Comparison of ENCODE assay signal across 19 cellular contexts in the genomic region with DNA sequence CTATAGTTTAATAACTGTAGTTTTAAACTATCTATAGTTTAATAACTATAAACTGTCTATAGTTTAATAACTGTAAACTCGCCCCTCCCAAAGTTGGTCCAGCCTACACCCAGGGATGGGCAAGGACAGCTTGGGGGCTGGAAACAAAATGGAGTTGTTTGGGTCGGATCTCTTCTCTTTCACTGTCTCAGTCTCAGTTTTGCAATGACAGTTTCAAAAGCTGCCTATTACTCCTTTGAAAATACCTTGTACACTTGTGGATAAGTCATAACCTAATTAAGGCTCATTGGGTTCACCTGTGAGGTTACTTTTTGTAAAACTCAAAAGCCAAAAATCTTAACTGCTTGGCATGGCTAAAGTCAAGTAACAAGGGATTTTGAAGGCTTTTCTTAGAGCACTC. TPM values are rescaled to one million over a fixed set of nuclear protein-coding genes. Genes with fewer than 3 reads are reported as not detected.
"Had no signal": no experiment of that assay in that cellular context is flagged by ENCODE, and none has a peak within 500 bp of the region (broad histone marks: within the 10 kb centered on the region; RNA-seq: fewer than 3 reads in every experiment).

No MANE protein-coding gene starts in this region.

- H3K27ac Mint-ChIP-seq: activated CD4-positive, alpha-beta memory T cell treated with anti-CD3 and anti-CD28 coated beads for 36 hours; activated CD4-positive, alpha-beta T cell treated with anti-CD3 and anti-CD28 coated beads, Interleukin-2, amount 10 ng/mL, durations not matched to agents 24 days and 14 days; activated naive CD4-positive, alpha-beta T cell treated with anti-CD3 and anti-CD28 coated beads, Interleukin-2, amount 50 U/mL, for 24 hours; activated naive CD8-positive, alpha-beta T cell treated with anti-CD3 and anti-CD28 coated beads, Interleukin-2, amount 50 U/mL, for 24 hours; T-helper 1 cell treated with Interleukin-12 subunit alpha and Interleukin-12 subunit beta and Interleukin-4 antibody, amounts not matched to agents 30 μg/mL and 1 μg/mL, for 36 hours had no signal

- H3K4me3 Mint-ChIP-seq: activated CD4-positive, alpha-beta memory T cell treated with anti-CD3 and anti-CD28 coated beads for 36 hours; activated CD4-positive, alpha-beta T cell treated with anti-CD3 and anti-CD28 coated beads, Interleukin-2, amount 10 ng/mL, durations not matched to agents 24 days and 14 days; activated naive CD4-positive, alpha-beta T cell treated with anti-CD3 and anti-CD28 coated beads, Interleukin-2, amount 50 U/mL, for 24 hours; activated naive CD8-positive, alpha-beta T cell treated with anti-CD3 and anti-CD28 coated beads, Interleukin-2, amount 50 U/mL, for 24 hours; activated T-cell treated with anti-CD3 and anti-CD28 coated beads, Interleukin-2, amount 50 U/mL, for 4 hours; T-helper 1 cell treated with Interleukin-12 subunit alpha and Interleukin-12 subunit beta and Interleukin-4 antibody, amounts not matched to agents 30 μg/mL and 1 μg/mL, for 36 hours had no signal

- DNase-seq: activated CD4-positive, alpha-beta memory T cell treated with anti-CD3 and anti-CD28 coated beads for 36 hours; activated CD4-positive, alpha-beta T cell treated with anti-CD3 and anti-CD28 coated beads, Interleukin-2, amount 10 ng/mL, durations not matched to agents 24 days and 14 days; activated CD4-positive, CD25-positive, alpha-beta regulatory T cell treated with anti-CD3 and anti-CD28 coated beads, Interleukin-2, amount 50 U/mL, for 72 hours; activated CD8-positive, alpha-beta memory T cell treated with anti-CD3 and anti-CD28 coated beads for 24 hours; activated naive CD8-positive, alpha-beta T cell treated with anti-CD3 and anti-CD28 coated beads, Interleukin-2, amount 50 U/mL, for 24 hours; activated T-cell treated with anti-CD3 and anti-CD28 coated beads, Interleukin-2, amount 50 U/mL, for 4 hours; brain microvascular endothelial cell; MM.1S; NCI-H1048; NCI-H1930; NCI-H345; NCI-H510A; NCI-H526 treated with DMSO at 0.1 percent for 48 hours; PC-9; SHP77 treated with DMSO at 0.1 percent for 48 hours had no signal

- H3K27me3 Mint-ChIP-seq: activated CD4-positive, alpha-beta memory T cell treated with anti-CD3 and anti-CD28 coated beads for 36 hours; activated naive CD4-positive, alpha-beta T cell treated with anti-CD3 and anti-CD28 coated beads, Interleukin-2, amount 50 U/mL, for 24 hours; activated naive CD8-positive, alpha-beta T cell treated with anti-CD3 and anti-CD28 coated beads, Interleukin-2, amount 50 U/mL, for 24 hours had no signal

- H3K4me3 ChIP-seq: cardiac muscle cell, PC-9 had no signal

- ATAC-seq: activated naive CD8-positive, alpha-beta T cell treated with anti-CD3 and anti-CD28 coated beads, Interleukin-2, amount 50 U/mL, for 24 hours; activated T-cell treated with anti-CD3 and anti-CD28 coated beads, Interleukin-2, amount 50 U/mL, for 4 hours had no signal

- H3K36me3 Mint-ChIP-seq: activated CD4-positive, alpha-beta memory T cell treated with anti-CD3 and anti-CD28 coated beads for 36 hours; activated naive CD4-positive, alpha-beta T cell treated with anti-CD3 and anti-CD28 coated beads, Interleukin-2, amount 50 U/mL, for 24 hours had no signal

- H3K9me3 Mint-ChIP-seq: activated CD4-positive, alpha-beta memory T cell treated with anti-CD3 and anti-CD28 coated beads for 36 hours; activated CD4-positive, alpha-beta T cell treated with anti-CD3 and anti-CD28 coated beads, Interleukin-2, amount 10 ng/mL, durations not matched to agents 24 days and 14 days; activated naive CD4-positive, alpha-beta T cell treated with anti-CD3 and anti-CD28 coated beads, Interleukin-2, amount 50 U/mL, for 24 hours; activated naive CD8-positive, alpha-beta T cell treated with anti-CD3 and anti-CD28 coated beads, Interleukin-2, amount 50 U/mL, for 24 hours; activated T-cell treated with anti-CD3 and anti-CD28 coated beads, Interleukin-2, amount 50 U/mL, for 4 hours; T-helper 1 cell treated with Interleukin-12 subunit alpha and Interleukin-12 subunit beta and Interleukin-4 antibody, amounts not matched to agents 30 μg/mL and 1 μg/mL, for 36 hours had no signal

RNA-seq across cellular contexts. Expression of gene C16orf54, which starts 31.4 kb away (rescaled TPM):
- total RNA-seq: cardiac muscle cell, PC-9, SK-MEL-5 had no signal

RNA-seq across cellular contexts. Expression of gene SPN, which starts 51.3 kb away (rescaled TPM):
- total RNA-seq: SK-MEL-5 had no signal
